Comparison of ENCODE assay signal across 18 cellular contexts in genomic region chr16:66129196-66129595, GRCh38.
"Had no signal": no experiment of that assay in that cellular context is flagged by ENCODE, and none has a peak within 500 bp of the region (broad histone marks: within the 10 kb centered on the region; RNA-seq: fewer than 3 reads in every experiment).

No MANE protein-coding gene starts in this region.

- H3K36me3 ChIP-seq: brain microvascular endothelial cell, cardiac muscle cell, Peyer's patch had no signal

- DNase-seq: activated CD4-positive, alpha-beta T cell treated with anti-CD3 and anti-CD28 coated beads, Interleukin-2, amount 10 ng/mL, durations not matched to agents 24 days and 14 days; activated CD4-positive, alpha-beta T cell treated with anti-CD3 and anti-CD28 coated beads, Interleukin-2, amount 50 U/mL, for 48 hours; activated CD4-positive, CD25-positive, alpha-beta regulatory T cell treated with anti-CD3 and anti-CD28 coated beads, Interleukin-2, amount 50 U/mL, for 72 hours; activated gamma-delta T cell treated with Interleukin-2 at 50 U/mL for 16 hours; activated naive CD4-positive, alpha-beta T cell treated with anti-CD3 and anti-CD28 coated beads, Interleukin-2, amount 10 ng/mL, durations not matched to agents 7 days and 5 days; activated naive CD8-positive, alpha-beta T cell treated with anti-CD3 and anti-CD28 coated beads for 36 hours; activated T-cell treated with anti-CD3 and anti-CD28 coated beads, Interleukin-2, amount 50 U/mL, for 48 hours; brain microvascular endothelial cell; cerebellar nuclear complex; Kasumi-1; KBM-7; NCI-H146; NCI-H187 treated with DMSO at 0.1 percent for 48 hours; NCI-H2081 treated with DMSO at 0.1 percent for 48 hours; NCI-H526 treated with DMSO at 0.1 percent for 48 hours; Peyer's patch; SHP77 had no signal

- H3K9me3 ChIP-seq: Peyer's patch had no signal

- H3K4me3 ChIP-seq: cardiac muscle cell, Peyer's patch had no signal

- H3K27ac ChIP-seq: brain microvascular endothelial cell, cardiac muscle cell, Peyer's patch had no signal

- H3K4me1 ChIP-seq: Peyer's patch had no signal

- H3K27me3 ChIP-seq: brain microvascular endothelial cell, Peyer's patch had no signal
